20 cellular contexts compared by ENCODE assay signal in the genomic region with DNA sequence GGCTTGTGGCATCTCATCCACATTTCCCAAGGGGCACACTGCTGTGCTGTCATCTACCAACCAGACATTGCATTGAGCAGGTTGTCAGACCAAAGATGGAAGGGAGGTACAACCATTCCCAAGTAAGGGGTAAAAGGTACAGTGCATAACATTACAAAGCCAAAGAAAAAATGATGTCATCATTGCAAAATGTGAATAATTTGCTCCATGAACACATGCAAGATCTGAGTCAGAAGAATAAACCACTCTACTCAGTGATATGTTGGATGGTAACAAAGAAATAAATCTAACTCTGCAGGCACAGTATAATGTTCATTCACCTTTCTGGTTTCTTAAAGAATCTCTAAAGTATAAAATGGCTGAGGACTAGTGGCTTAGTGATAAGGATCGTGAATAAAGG.
DNase-seq lines count a peak whose midpoint lies in the region; ATAC-seq and TF ChIP-seq lines count a peak whose summit lies in the region.
"Had no signal": no experiment of that assay in that cellular context is flagged by ENCODE, and none has a peak within 500 bp of the region (broad histone marks: within the 10 kb centered on the region; RNA-seq: fewer than 3 reads in every experiment).

No MANE protein-coding gene starts in this region.

- peak overlapping the region; percentile 17; the same call in 1 of the 2 replicates for H3K4me3 ChIP-seq in GM12865 (ENCODE audit: low read depth, low read length)
- H3K4me3 ChIP-seq in epithelial cell of proximal tubule (ENCODE audit: low read depth, low read length) = no peak overlapping the region
- H3K4me3 ChIP-seq: transverse colon had no signal

- TF ChIP-seq CTCF in GM12865 (IDR thresholded peaks at IDR 0.05; ENCODE audit: insufficient read depth, low read depth, low read length, missing control alignments) (no peak), epithelial cell of proximal tubule (conservative IDR thresholded peaks at IDR 0.05; ENCODE audit: low read depth, low read length) (no peak), WTC11 (IDR thresholded peaks at IDR 0.05) (no peak)

- ATAC-seq in GM19328 (IDR thresholded peaks at IDR 0.05; ENCODE audit: unreplicated experiment) (no peak), WTC11 (no peak), Right ventricle myocardium inferior (no peak)
- ATAC-seq: naive thymus-derived CD8-positive, alpha-beta T cell; Panc1 had no signal

- H3K27ac Mint-ChIP-seq in WTC11 = no peak overlapping the region
- no peak overlapping the region for H3K27ac Mint-ChIP-seq in activated T-cell treated with anti-CD3 and anti-CD28 coated beads, Interleukin-2, amount 50 U/mL, for 24 hours
- H3K27ac Mint-ChIP-seq: activated naive CD8-positive, alpha-beta T cell treated with anti-CD3 and anti-CD28 coated beads, Interleukin-2, amount 10 ng/mL, durations not matched to agents 7 days and 5 days; naive thymus-derived CD8-positive, alpha-beta T cell had no signal

- POLR2A ChIA-PET in WTC11 (lab: Charles Lee) = no interaction called here

- no peaks in the 10 kb centered on the region for H3K36me3 Mint-ChIP-seq in WTC11
- H3K36me3 Mint-ChIP-seq in activated T-cell treated with anti-CD3 and anti-CD28 coated beads, Interleukin-2, amount 50 U/mL, for 24 hours (ENCODE audit: low read depth) = no peaks in the 10 kb centered on the region
- H3K36me3 Mint-ChIP-seq: activated naive CD8-positive, alpha-beta T cell treated with anti-CD3 and anti-CD28 coated beads, Interleukin-2, amount 10 ng/mL, durations not matched to agents 7 days and 5 days; naive thymus-derived CD8-positive, alpha-beta T cell had no signal

- H3K27me3 Mint-ChIP-seq in WTC11 (ENCODE audit: low read depth) = no peaks in the 10 kb centered on the region
- H3K27me3 Mint-ChIP-seq in activated T-cell treated with anti-CD3 and anti-CD28 coated beads, Interleukin-2, amount 50 U/mL, for 24 hours = no peaks in the 10 kb centered on the region
- H3K27me3 Mint-ChIP-seq: activated naive CD8-positive, alpha-beta T cell treated with anti-CD3 and anti-CD28 coated beads, Interleukin-2, amount 10 ng/mL, durations not matched to agents 7 days and 5 days had no signal

- peaks cover 40% of the 10 kb centered on the region for H3K4me1 Mint-ChIP-seq in WTC11
- H3K4me1 Mint-ChIP-seq in activated T-cell treated with anti-CD3 and anti-CD28 coated beads, Interleukin-2, amount 50 U/mL, for 24 hours (ENCODE audit: low read depth) = no peaks in the 10 kb centered on the region
- H3K4me1 Mint-ChIP-seq: activated naive CD8-positive, alpha-beta T cell treated with anti-CD3 and anti-CD28 coated beads, Interleukin-2, amount 10 ng/mL, durations not matched to agents 7 days and 5 days; naive thymus-derived CD8-positive, alpha-beta T cell had no signal

- no peak overlapping the region for H3K4me3 Mint-ChIP-seq in WTC11
- H3K4me3 Mint-ChIP-seq in activated T-cell treated with anti-CD3 and anti-CD28 coated beads, Interleukin-2, amount 50 U/mL, for 24 hours = no peak overlapping the region
- H3K4me3 Mint-ChIP-seq: activated naive CD8-positive, alpha-beta T cell treated with anti-CD3 and anti-CD28 coated beads, Interleukin-2, amount 10 ng/mL, durations not matched to agents 7 days and 5 days; naive thymus-derived CD8-positive, alpha-beta T cell had no signal

- no peaks in the 10 kb centered on the region for H3K9me3 Mint-ChIP-seq in WTC11
- H3K9me3 Mint-ChIP-seq in activated T-cell treated with anti-CD3 and anti-CD28 coated beads, Interleukin-2, amount 50 U/mL, for 24 hours = peaks cover 2% of the 10 kb centered on the region

- CTCF ChIA-PET in WTC11 (lab: Charles Lee) = no interaction called here

- DNase-seq in GM12865 (ENCODE audit: low read depth) (no peak), RKO (ENCODE audit: low spot score) (peak; percentile 13), epithelial cell of proximal tubule (ENCODE audit: low read depth) (peak; percentile 42), myocyte (ENCODE audit: low read depth) (peak; percentile 23), WTC11 (ENCODE audit: low spot score) (no peak), Right ventricle myocardium inferior (ENCODE audit: missing footprints) (no peak)
- DNase-seq in activated T-cell treated with anti-CD3 and anti-CD28 coated beads, Interleukin-2, amount 50 U/mL, for 24 hours = no peak
- DNase-seq: activated CD4-positive, alpha-beta T cell treated with anti-CD3 and anti-CD28 coated beads for 1 hour; activated naive CD8-positive, alpha-beta T cell treated with anti-CD3 and anti-CD28 coated beads, Interleukin-2, amount 10 ng/mL, durations not matched to agents 7 days and 5 days; BE2C; islet precursor cell; naive thymus-derived CD8-positive, alpha-beta T cell; NCI-H1930; NCI-H345; stimulated activated CD4-positive, alpha-beta T cell treated with anti-CD3 and anti-CD28 coated beads, Interleukin-1b, Interleukin-23, amount 100 ng/mL, for 48 hours; stimulated activated naive CD4-positive, alpha-beta T cell treated with Interleukin-2 at 50 U/mL for 16 hours; T1000; transverse colon had no signal

- intact Hi-C loops in Right ventricle myocardium inferior (cut with DNase I) = no loop called here

TF ChIP-seq in WTC11, 78 proteins besides CTCF, POLR2A, EP300 and RAD21:
- no peak for TF ChIP-seq JUN (CRISPR knock-in tag; IDR thresholded peaks at IDR 0.05)
- no peak for TF ChIP-seq GRHL2 (CRISPR knock-in tag; IDR thresholded peaks at IDR 0.05; ENCODE audit: insufficient replicate concordance, severe bottlenecking)
- TF ChIP-seq E2F5 (CRISPR knock-in tag; IDR thresholded peaks at IDR 0.05) = no peak
- no peak for TF ChIP-seq GABPB1 (CRISPR knock-in tag; IDR thresholded peaks at IDR 0.05)
- no peak for TF ChIP-seq EMX1 (CRISPR knock-in tag; IDR thresholded peaks at IDR 0.05)
- no peak for TF ChIP-seq E2F1 (CRISPR knock-in tag; IDR thresholded peaks at IDR 0.05)

Comparison
In these comparisons a context has a peak if more than half of its experiments do, and no peak if none do; other contexts are left out.
1. DNase-seq: peak in RKO (single experiment), epithelial cell of proximal tubule (single experiment) and myocyte (single experiment); none in GM12865 (single experiment), WTC11 (single experiment), activated T-cell treated with anti-CD3 and anti-CD28 coated beads, Interleukin-2, amount 50 U/mL, for 24 hours (single experiment) and Right ventricle myocardium inferior (single experiment).